Comparison of ENCODE assay signal across 1 cellular context in the genomic region with DNA sequence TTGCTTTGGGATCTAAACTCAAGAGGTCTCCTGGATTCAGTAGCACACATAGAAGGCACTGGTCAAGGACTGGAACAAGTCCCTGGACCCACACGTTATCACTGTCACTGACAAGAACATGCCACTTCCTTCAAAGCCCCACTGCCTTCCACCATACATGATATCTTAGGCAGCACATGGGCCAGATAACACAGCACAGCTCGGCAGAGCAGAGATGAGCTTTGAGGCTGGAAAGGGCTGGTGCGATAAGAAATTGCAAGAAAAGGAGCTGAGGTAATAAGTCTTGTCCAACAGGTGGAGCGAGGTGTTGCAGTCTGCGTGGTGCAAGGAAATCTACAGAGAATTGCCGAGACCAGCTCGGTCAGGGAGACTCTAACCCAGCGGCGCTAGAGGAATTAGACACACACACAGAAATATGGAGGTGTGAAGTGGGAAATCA.
TF ChIP-seq lines count a peak whose summit lies in the region.

No MANE protein-coding gene starts in this region.

TF ChIP-seq in K562, 482 proteins besides CTCF, POLR2A, EP300 and RAD21 (continued from another document and continues in another):
- TF ChIP-seq, protein P1, sequence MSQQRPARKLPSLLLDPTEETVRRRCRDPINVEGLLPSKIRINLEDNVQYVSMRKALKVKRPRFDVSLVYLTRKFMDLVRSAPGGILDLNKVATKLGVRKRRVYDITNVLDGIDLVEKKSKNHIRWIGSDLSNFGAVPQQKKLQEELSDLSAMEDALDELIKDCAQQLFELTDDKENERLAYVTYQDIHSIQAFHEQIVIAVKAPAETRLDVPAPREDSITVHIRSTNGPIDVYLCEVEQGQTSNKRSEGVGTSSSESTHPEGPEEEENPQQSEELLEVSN (IDR thresholded peaks at IDR 0.05; ENCODE audit: borderline replicate concordance in 1 of 2, extremely low read depth in 1 of 2, insufficient read depth in 1 of 2, insufficient read length in 1 of 2, low read depth in 1 of 2, low read length in 1 of 2, poor library complexity in 1 of 2, severe bottlenecking in 1 of 2) = peak in 1 of 2 experiments; percentile 41
- TF ChIP-seq ZNF197 (CRISPR knock-in tag; IDR thresholded peaks at IDR 0.05; ENCODE audit: low read depth) (peak; percentile 78; the same call in 1 of the 2 replicates), MAFF (IDR thresholded peaks at IDR 0.05; ENCODE audit: low read length) (peak; percentile 20; the same call in 1 of the 2 replicates), SMARCA4 (IDR thresholded peaks at IDR 0.05) (peak; percentile 98), HDAC6 (IDR thresholded peaks at IDR 0.05; ENCODE audit: low read depth, low read length) (no peak), MEF2D (tag; conservative IDR thresholded peaks at IDR 0.05; ENCODE audit: low read depth) (peak; percentile 77), FOS (IDR thresholded peaks at IDR 0.05; ENCODE audit: extremely low read depth, insufficient read length) (no peak), ERF (CRISPR knock-in tag; IDR thresholded peaks at IDR 0.05) (no peak), TEAD2 (tag; IDR thresholded peaks at IDR 0.05) (no peak), ZNF518B (CRISPR knock-in tag; IDR thresholded peaks at IDR 0.05) (no peak), BRD4 (IDR thresholded peaks at IDR 0.05) (no peak), MIER1 (IDR thresholded peaks at IDR 0.05; ENCODE audit: low read depth) (peak; percentile 60; the same call in 1 of the 2 replicates), MTA1 (IDR thresholded peaks at IDR 0.05; ENCODE audit: borderline replicate concordance) (peak; percentile 76; the same call in 1 of the 2 replicates), ZNF253 (CRISPR knock-in tag; conservative IDR thresholded peaks at IDR 0.05) (no peak), TAF1 (IDR thresholded peaks at IDR 0.05; ENCODE audit: control insufficient read depth, extremely low read depth, insufficient read depth, low read length, severe bottlenecking) (peak; percentile 66), CBFB (CRISPR knock-in tag; IDR thresholded peaks at IDR 0.05) (peak; percentile 27; the same call in 1 of the 2 replicates), KAT7 (CRISPR knock-in tag; IDR thresholded peaks at IDR 0.05; ENCODE audit: borderline replicate concordance) (no peak), TBP (optimal IDR thresholded peaks at IDR 0.05; ENCODE audit: low read depth, low read length) (no peak), ETS2 (tag; IDR thresholded peaks at IDR 0.05; ENCODE audit: borderline replicate concordance, poor library complexity, severe bottlenecking) (no peak), ZNF398 (CRISPR knock-in tag; IDR thresholded peaks at IDR 0.05) (no peak), ZNF699 (CRISPR knock-in tag; IDR thresholded peaks at IDR 0.05; ENCODE audit: insufficient replicate concordance) (no peak), RERE (CRISPR knock-in tag; IDR thresholded peaks at IDR 0.05; ENCODE audit: borderline replicate concordance) (no peak), E2F1 (CRISPR knock-in tag; IDR thresholded peaks at IDR 0.05) (0 out of 2 replicates have a peak, but pooled peaks have one; percentile 38), GABPB1 (CRISPR knock-in tag; IDR thresholded peaks at IDR 0.05) (peak; percentile 43; the same call in 1 of the 2 replicates), ZFP30 (CRISPR knock-in tag; IDR thresholded peaks at IDR 0.05; ENCODE audit: borderline replicate concordance) (no peak), ZNF134 (CRISPR knock-in tag; conservative IDR thresholded peaks at IDR 0.05) (no peak), HMG20A (CRISPR knock-in tag; conservative IDR thresholded peaks at IDR 0.05) (no peak), ZNF324 (CRISPR knock-in tag; IDR thresholded peaks at IDR 0.05) (no peak), HMG20B (CRISPR knock-in tag; IDR thresholded peaks at IDR 0.05) (no peak), ARID1B (IDR thresholded peaks at IDR 0.05) (peak; percentile 99), JUND (IDR thresholded peaks at IDR 0.05; ENCODE audit: borderline replicate concordance, low read depth, low read length) (peak; percentile 80), JUND (tag; IDR thresholded peaks at IDR 0.05; ENCODE audit: borderline replicate concordance, low read depth, low read length) (peak; percentile 77; the same call in 1 of the 3 replicates), SMARCC2 (IDR thresholded peaks at IDR 0.05; ENCODE audit: low read depth) (peak; percentile 84)
- TF ChIP-seq, protein P2, sequence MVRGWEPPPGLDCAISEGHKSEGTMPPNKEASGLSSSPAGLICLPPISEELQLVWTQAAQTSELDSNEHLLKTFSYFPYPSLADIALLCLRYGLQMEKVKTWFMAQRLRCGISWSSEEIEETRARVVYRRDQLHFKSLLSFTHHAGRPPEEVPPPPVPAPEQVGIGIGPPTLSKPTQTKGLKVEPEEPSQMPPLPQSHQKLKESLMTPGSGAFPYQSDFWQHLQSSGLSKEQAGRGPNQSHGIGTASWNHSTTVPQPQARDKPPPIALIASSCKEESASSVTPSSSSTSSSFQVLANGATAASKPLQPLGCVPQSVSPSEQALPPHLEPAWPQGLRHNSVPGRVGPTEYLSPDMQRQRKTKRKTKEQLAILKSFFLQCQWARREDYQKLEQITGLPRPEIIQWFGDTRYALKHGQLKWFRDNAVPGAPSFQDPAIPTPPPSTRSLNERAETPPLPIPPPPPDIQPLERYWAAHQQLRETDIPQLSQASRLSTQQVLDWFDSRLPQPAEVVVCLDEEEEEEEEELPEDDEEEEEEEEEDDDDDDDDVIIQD (CRISPR knock-in tag; IDR thresholded peaks at IDR 0.05) = no peak
- TF ChIP-seq, protein P3, sequence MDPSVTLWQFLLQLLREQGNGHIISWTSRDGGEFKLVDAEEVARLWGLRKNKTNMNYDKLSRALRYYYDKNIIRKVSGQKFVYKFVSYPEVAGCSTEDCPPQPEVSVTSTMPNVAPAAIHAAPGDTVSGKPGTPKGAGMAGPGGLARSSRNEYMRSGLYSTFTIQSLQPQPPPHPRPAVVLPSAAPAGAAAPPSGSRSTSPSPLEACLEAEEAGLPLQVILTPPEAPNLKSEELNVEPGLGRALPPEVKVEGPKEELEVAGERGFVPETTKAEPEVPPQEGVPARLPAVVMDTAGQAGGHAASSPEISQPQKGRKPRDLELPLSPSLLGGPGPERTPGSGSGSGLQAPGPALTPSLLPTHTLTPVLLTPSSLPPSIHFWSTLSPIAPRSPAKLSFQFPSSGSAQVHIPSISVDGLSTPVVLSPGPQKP (CRISPR knock-in tag; IDR thresholded peaks at IDR 0.05) = no peak
- TF ChIP-seq, protein P4, sequence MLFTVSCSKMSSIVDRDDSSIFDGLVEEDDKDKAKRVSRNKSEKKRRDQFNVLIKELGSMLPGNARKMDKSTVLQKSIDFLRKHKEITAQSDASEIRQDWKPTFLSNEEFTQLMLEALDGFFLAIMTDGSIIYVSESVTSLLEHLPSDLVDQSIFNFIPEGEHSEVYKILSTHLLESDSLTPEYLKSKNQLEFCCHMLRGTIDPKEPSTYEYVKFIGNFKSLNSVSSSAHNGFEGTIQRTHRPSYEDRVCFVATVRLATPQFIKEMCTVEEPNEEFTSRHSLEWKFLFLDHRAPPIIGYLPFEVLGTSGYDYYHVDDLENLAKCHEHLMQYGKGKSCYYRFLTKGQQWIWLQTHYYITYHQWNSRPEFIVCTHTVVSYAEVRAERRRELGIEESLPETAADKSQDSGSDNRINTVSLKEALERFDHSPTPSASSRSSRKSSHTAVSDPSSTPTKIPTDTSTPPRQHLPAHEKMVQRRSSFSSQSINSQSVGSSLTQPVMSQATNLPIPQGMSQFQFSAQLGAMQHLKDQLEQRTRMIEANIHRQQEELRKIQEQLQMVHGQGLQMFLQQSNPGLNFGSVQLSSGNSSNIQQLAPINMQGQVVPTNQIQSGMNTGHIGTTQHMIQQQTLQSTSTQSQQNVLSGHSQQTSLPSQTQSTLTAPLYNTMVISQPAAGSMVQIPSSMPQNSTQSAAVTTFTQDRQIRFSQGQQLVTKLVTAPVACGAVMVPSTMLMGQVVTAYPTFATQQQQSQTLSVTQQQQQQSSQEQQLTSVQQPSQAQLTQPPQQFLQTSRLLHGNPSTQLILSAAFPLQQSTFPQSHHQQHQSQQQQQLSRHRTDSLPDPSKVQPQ (CRISPR knock-in tag; IDR thresholded peaks at IDR 0.05; ENCODE audit: borderline replicate concordance) = no peak
- TF ChIP-seq, protein P5, sequence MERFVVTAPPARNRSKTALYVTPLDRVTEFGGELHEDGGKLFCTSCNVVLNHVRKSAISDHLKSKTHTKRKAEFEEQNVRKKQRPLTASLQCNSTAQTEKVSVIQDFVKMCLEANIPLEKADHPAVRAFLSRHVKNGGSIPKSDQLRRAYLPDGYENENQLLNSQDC (CRISPR knock-in tag; IDR thresholded peaks at IDR 0.05) = no peak
- TF ChIP-seq, protein P6, sequence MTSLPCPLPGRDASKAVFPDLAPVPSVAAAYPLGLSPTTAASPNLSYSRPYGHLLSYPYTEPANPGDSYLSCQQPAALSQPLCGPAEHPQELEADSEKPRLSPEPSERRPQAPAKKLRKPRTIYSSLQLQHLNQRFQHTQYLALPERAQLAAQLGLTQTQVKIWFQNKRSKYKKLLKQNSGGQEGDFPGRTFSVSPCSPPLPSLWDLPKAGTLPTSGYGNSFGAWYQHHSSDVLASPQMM (CRISPR knock-in tag; IDR thresholded peaks at IDR 0.05) = no peak
